23 cellular contexts compared by ENCODE assay signal in the genomic region with DNA sequence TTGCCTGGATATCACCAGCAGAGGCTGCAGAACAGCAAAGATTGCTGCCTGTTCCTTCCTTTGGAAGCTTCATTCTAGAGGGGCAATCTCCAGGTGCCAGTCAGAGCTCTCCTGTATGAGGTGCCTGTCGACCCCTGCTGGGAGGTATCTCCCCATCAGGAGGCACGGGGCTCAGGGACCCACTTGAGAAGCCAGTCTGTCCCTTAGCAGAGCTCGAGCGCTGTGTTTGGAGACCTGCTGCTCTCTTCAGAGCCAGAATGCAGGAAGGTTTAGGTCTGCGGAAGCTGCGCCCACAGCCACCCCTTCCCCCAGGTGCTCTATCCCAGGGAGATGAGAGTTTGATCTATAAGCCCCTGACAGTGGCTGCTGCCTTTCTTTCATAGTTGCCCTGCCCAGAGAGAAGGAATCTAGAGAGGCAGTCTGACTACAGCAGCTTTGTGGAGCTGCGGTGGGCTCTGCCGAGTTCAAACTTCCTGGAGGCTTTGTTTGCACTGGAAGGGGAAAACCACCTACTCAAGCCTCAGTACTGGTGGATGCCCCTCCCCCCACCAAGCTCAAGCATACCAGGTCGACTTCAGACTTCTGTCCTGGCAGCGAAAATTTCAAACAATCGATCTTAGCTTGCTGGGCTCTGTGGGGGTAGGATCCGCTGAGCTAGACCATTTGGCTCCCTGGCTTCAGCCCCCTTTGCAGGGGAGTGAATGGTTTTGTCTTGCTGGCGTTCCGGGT. TPM values are rescaled to one million over a fixed set of nuclear protein-coding genes. Genes with fewer than 3 reads are reported as not detected.
DNase-seq lines count a peak whose midpoint lies in the region; ATAC-seq, FAIRE-seq and TF ChIP-seq lines count a peak whose summit lies in the region.
"Had no signal": no experiment of that assay in that cellular context is flagged by ENCODE, and none has a peak within 500 bp of the region (broad histone marks: within the 10 kb centered on the region; RNA-seq: fewer than 3 reads in every experiment).

No MANE protein-coding gene starts in this region.

- H3K27me3 ChIP-seq in HepG2 (ENCODE audit: control insufficient read depth in 1 of 2, insufficient read depth in 2 of 2, low read length in 2 of 2) = no peaks in the 10 kb centered on the region
- no peaks in the 10 kb centered on the region for H3K27me3 ChIP-seq in right lobe of liver
- no peaks in the 10 kb centered on the region for H3K27me3 ChIP-seq in iPS DF 6.9 (ENCODE audit: control insufficient read depth, insufficient read depth, low read length)
- H3K27me3 ChIP-seq in upper lobe of right lung = no peaks in the 10 kb centered on the region
- H3K27me3 ChIP-seq in pancreas = no peaks in the 10 kb centered on the region
- H3K27me3 ChIP-seq: BLaER1 had no signal

- BruUV-seq in HepG2 (replicated peaks; lab: Mats Ljungman, UMichigan) = no TSS peak

- no peak for FAIRE-seq in HepG2 (lab: Jason Lieb, UNC)
- FAIRE-seq in pancreas (lab: Jason Lieb, UNC) = no peak
- FAIRE-seq: GM12878, GM18507 had no signal

- H3K27ac ChIP-seq in HepG2 (ENCODE audit: extremely low read length, insufficient read depth, low read length) = no peak overlapping the region
- no peak overlapping the region for H3K27ac ChIP-seq in right lobe of liver
- H3K27ac ChIP-seq in iPS DF 6.9 (ENCODE audit: low read length) = no peak overlapping the region
- H3K27ac ChIP-seq in upper lobe of right lung = no peak overlapping the region
- no peak overlapping the region for H3K27ac ChIP-seq in pancreas
- H3K27ac ChIP-seq: BLaER1, GM23248, SK-N-MC had no signal

- CTCF ChIA-PET in HepG2 (lab: Yijun Ruan, JAX; ENCODE audit: low intra/inter-chr PET ratio, low total read pairs) = no interaction called here

- peak; percentile 68 for ATAC-seq in HepG2
- ATAC-seq in right lobe of liver = no peak
- ATAC-seq in upper lobe of right lung = no peak
- no peak for ATAC-seq in HG02981 (IDR thresholded peaks at IDR 0.05; ENCODE audit: unreplicated experiment)
- ATAC-seq in pancreas = no peak
- ATAC-seq: GM12878, Panc1, Right ventricle myocardium inferior had no signal

- POLR2A ChIA-PET in HepG2 (lab: Yijun Ruan, JAX) = no interaction called here

- H3K4me3 ChIP-seq in HepG2 (replicated peaks in 1 of 3; ENCODE audit: insufficient read depth in 1 of 3, low read depth in 2 of 3, low read length in 3 of 3) = peak overlapping the region; percentile 19 to 25 (median 19); a peak in 3 of 6 replicates
- no peak overlapping the region for H3K4me3 ChIP-seq in right lobe of liver
- no peak overlapping the region for H3K4me3 ChIP-seq in iPS DF 6.9 (ENCODE audit: low read length)
- no peak overlapping the region for H3K4me3 ChIP-seq in upper lobe of right lung
- H3K4me3 ChIP-seq in pancreas = no peak overlapping the region
- H3K4me3 ChIP-seq: BLaER1, GM12878, GM23248, SK-N-MC had no signal

- no peaks in the 10 kb centered on the region for H3K4me1 ChIP-seq in HepG2 (ENCODE audit: insufficient read depth, low read length)
- no peaks in the 10 kb centered on the region for H3K4me1 ChIP-seq in right lobe of liver
- H3K4me1 ChIP-seq in iPS DF 6.9 (ENCODE audit: control insufficient read depth, insufficient read depth, low read length) = no peaks in the 10 kb centered on the region; the same call in 1 of the 2 replicates
- no peaks in the 10 kb centered on the region for H3K4me1 ChIP-seq in upper lobe of right lung
- no peaks in the 10 kb centered on the region for H3K4me1 ChIP-seq in pancreas
- H3K4me1 ChIP-seq: BLaER1 had no signal

- intact Hi-C loops in HepG2 (cut with micrococcal nuclease; ENCODE audit: unreplicated experiment) (no loop called here), right lobe of liver (cut with DNase I) (no loop called here), upper lobe of right lung (cut with DNase I) (no loop called here), pancreas (cut with DNase I) (no loop called here)

- no peaks in the 10 kb centered on the region for H3K79me2 ChIP-seq in HepG2 (ENCODE audit: insufficient read depth, low read length)

- no peaks in the 10 kb centered on the region for H4K20me1 ChIP-seq in HepG2 (ENCODE audit: insufficient read depth, low read length)
- H4K20me1 ChIP-seq: BLaER1 had no signal

- no peaks in the 10 kb centered on the region for H3K9me3 ChIP-seq in HepG2 (ENCODE audit: low read length)
- no peaks in the 10 kb centered on the region for H3K9me3 ChIP-seq in right lobe of liver
- no peaks in the 10 kb centered on the region for H3K9me3 ChIP-seq in iPS DF 6.9 (ENCODE audit: control insufficient read depth, insufficient read depth, low read length)
- no peaks in the 10 kb centered on the region for H3K9me3 ChIP-seq in upper lobe of right lung
- no peaks in the 10 kb centered on the region for H3K9me3 ChIP-seq in pancreas
- H3K9me3 ChIP-seq: BLaER1 had no signal

- no peak for TF ChIP-seq RAD21 in HepG2 (CRISPR knock-in tag; IDR thresholded peaks at IDR 0.05)

- in situ Hi-C loops in HepG2 (cut with HindIII; ENCODE audit: extremely low pct_ligation_motif_present, low pct_unique_long_range_greater_than_20kb) = no loop called here

- no peak for DNase-seq in HepG2 (ENCODE audit: low spot score)
- no peak for DNase-seq in right lobe of liver
- DNase-seq in UCSD-AML1 (lab: John Stamatoyannopoulos, UW; ENCODE audit: unreplicated experiment) = peak; percentile 31
- DNase-seq in iPS DF 6.9 (ENCODE audit: low read depth, low spot score) = peak; percentile 13
- DNase-seq in upper lobe of right lung = peak; percentile 51
- no peak for DNase-seq in pancreas
- DNase-seq in erythroblast (lab: John Stamatoyannopoulos, UW) = no peak
- DNase-seq: 8988T, DMS153, EL, GM23248, IMR-90, NCI-H1105, NCI-H1694 treated with DMSO at 0.1 percent for 48 hours, NCI-H446 treated with DMSO at 0.1 percent for 48 hours, NCI-H748 treated with DMSO at 0.1 percent for 48 hours had no signal

- TF ChIP-seq POLR2A in HepG2 (IDR thresholded peaks at IDR 0.05; ENCODE audit: insufficient read depth in 1 of 2, low read depth in 2 of 2, low read length in 2 of 2) (no peak), right lobe of liver (IDR thresholded peaks at IDR 0.05) (no peak), erythroblast (IDR thresholded peaks at IDR 0.05; ENCODE audit: low read length) (no peak)

- H2AFZ ChIP-seq in HepG2 (ENCODE audit: low read length) = no peak overlapping the region
- H2AFZ ChIP-seq: GM23248 had no signal

- WGBS in HepG2 (ENCODE audit: low lambda C conversion rate) = 30% methylated on average over 8 of the region's 14 CpGs
- WGBS in right lobe of liver (ENCODE audit: insufficient coverage, low coverage, low lambda C conversion rate, missing lambda C conversion rate) = 41% methylated on average over 6 of the region's 14 CpGs
- WGBS in iPS DF 6.9 (ENCODE audit: insufficient coverage, insufficient read length) = no CpG with 5 or more reads among the region's 14 CpGs
- 52 to 63% methylated on average over 14 of the region's 14 CpGs for WGBS in pancreas, 2 donors

- peak overlapping the region; percentile 58 for H3K4me2 ChIP-seq in HepG2 (ENCODE audit: low read depth, low read length)
- H3K4me2 ChIP-seq: BLaER1 had no signal

- TF ChIP-seq CTCF in HepG2 (CRISPR knock-in tag; IDR thresholded peaks at IDR 0.05) (peak; percentile 7; the same call in 1 of the 2 replicates), right lobe of liver (IDR thresholded peaks at IDR 0.05) (no peak), upper lobe of right lung (IDR thresholded peaks at IDR 0.05) (no peak), pancreas (IDR thresholded peaks at IDR 0.05) (no peak)

- TF ChIP-seq EP300 in HepG2 (IDR thresholded peaks at IDR 0.05; ENCODE audit: low read depth in 2 of 2, low read length in 2 of 2) = no peak
- TF ChIP-seq EP300 in HepG2 (CRISPR knock-in tag; IDR thresholded peaks at IDR 0.05; ENCODE audit: borderline replicate concordance) = no peak

- no peak overlapping the region for H3K9ac ChIP-seq in HepG2 (ENCODE audit: insufficient read depth, low read depth, low read length)
- H3K9ac ChIP-seq: BLaER1, GM23248 had no signal

- H3K36me3 ChIP-seq in HepG2 (replicated peaks in 1 of 2; ENCODE audit: control insufficient read depth in 1 of 2, insufficient read depth in 2 of 2, low read length in 2 of 2) (no peaks in the 10 kb centered on the region), right lobe of liver (no peaks in the 10 kb centered on the region), iPS DF 6.9 (ENCODE audit: control insufficient read depth, insufficient read depth, low read length) (no peaks in the 10 kb centered on the region), upper lobe of right lung (no peaks in the 10 kb centered on the region), pancreas (no peaks in the 10 kb centered on the region)
- H3K36me3 ChIP-seq: BLaER1 had no signal

RNA-seq across cellular contexts. Expression of a gene that starts 57.9 kb away (rescaled TPM):
- total RNA-seq in HepG2 (2016; rRNA removed; fragmentation: Illumina TruSeq; extraction: Trizol) (not detected in 2 replicates), right lobe of liver (under 1 TPM in 3 of 6 experiments, not detected in 3; 0.06 to 0.11 (median 0.07) TPM), upper lobe of right lung (15.1 TPM), pancreas (1 to 10 TPM in 1 of 6 donors, under 1 TPM in 3, not detected in 2; 0.09 to 1.3 (median 0.49) TPM)
- not detected in 2 replicates for total RNA-seq in HepG2 (2016; cell fraction: cytosol; rRNA removed; fragmentation: Illumina TruSeq; extraction: Trizol; ENCODE audit: low read depth)
- not detected in 2 replicates for total RNA-seq in HepG2 (2016; cell fraction: insoluble cytoplasmic fraction; rRNA removed; fragmentation: Illumina TruSeq; extraction: Trizol)
- not detected in 2 replicates for total RNA-seq in HepG2 (2016; cell fraction: membrane; rRNA removed; fragmentation: Illumina TruSeq; extraction: Trizol)
- total RNA-seq in HepG2 (2016; cell fraction: nucleus; rRNA removed; fragmentation: Illumina TruSeq; extraction: Trizol) = 0.09 TPM in 1 of 2 replicates, not detected in the other
- polyA plus RNA-seq in HepG2 (2011; rRNA removed) (not detected in 2 replicates), pancreas (under 1 TPM; 0.08 to 0.16 TPM)
- polyA plus RNA-seq in HepG2 (2011; cell fraction: cytosol; rRNA removed) = not detected in 2 replicates
- not detected in 2 replicates for polyA plus RNA-seq in HepG2 (2011; cell fraction: nucleus; rRNA removed)
- polyA plus RNA-seq in HepG2 (2012) = not detected in 2 replicates
- not detected in 2 replicates for polyA plus RNA-seq in HepG2 (2016; cell fraction: cytosol; fragmentation: Illumina TruSeq; extraction: Trizol; ENCODE audit: low read depth)
- polyA plus RNA-seq in HepG2 (2016; cell fraction: insoluble cytoplasmic fraction; fragmentation: Illumina TruSeq; extraction: Trizol; ENCODE audit: low read depth) = not detected in 2 replicates
- not detected in 2 replicates for polyA plus RNA-seq in HepG2 (2016; cell fraction: membrane; fragmentation: Illumina TruSeq; extraction: Trizol; ENCODE audit: low read depth)
- not detected in 2 replicates for polyA plus RNA-seq in HepG2 (2016; cell fraction: nucleus; fragmentation: Illumina TruSeq; extraction: Trizol; ENCODE audit: insufficient read depth, low read depth)
- not detected in 2 replicates for polyA minus RNA-seq in HepG2 (2011; rRNA and poly(A)+ RNA removed; ENCODE audit: low replicate concordance)
- not detected in 2 replicates for polyA minus RNA-seq in HepG2 (2011; cell fraction: cytosol; rRNA and poly(A)+ RNA removed)
- 0.12 TPM in 1 of 2 replicates, not detected in the other for polyA minus RNA-seq in HepG2 (2011; cell fraction: nucleus; rRNA and poly(A)+ RNA removed)
- total RNA-seq: GM12878 had no signal
- polyA plus RNA-seq: GM12878 had no signal

Comparison
In these comparisons a context has a peak if more than half of its experiments do, and no peak if none do; other contexts are left out.
1. H3K4me3 ChIP-seq: peak in HepG2 (3 of 3); none in right lobe of liver (0 of 3), iPS DF 6.9 (single experiment), upper lobe of right lung (single experiment) and pancreas (0 of 4).
2. DNase-seq: peak in UCSD-AML1 (single experiment), iPS DF 6.9 (single experiment) and upper lobe of right lung (single experiment); none in HepG2 (single experiment), right lobe of liver (0 of 3), pancreas (0 of 6) and erythroblast (0 of 2).